In the genomic region with DNA sequence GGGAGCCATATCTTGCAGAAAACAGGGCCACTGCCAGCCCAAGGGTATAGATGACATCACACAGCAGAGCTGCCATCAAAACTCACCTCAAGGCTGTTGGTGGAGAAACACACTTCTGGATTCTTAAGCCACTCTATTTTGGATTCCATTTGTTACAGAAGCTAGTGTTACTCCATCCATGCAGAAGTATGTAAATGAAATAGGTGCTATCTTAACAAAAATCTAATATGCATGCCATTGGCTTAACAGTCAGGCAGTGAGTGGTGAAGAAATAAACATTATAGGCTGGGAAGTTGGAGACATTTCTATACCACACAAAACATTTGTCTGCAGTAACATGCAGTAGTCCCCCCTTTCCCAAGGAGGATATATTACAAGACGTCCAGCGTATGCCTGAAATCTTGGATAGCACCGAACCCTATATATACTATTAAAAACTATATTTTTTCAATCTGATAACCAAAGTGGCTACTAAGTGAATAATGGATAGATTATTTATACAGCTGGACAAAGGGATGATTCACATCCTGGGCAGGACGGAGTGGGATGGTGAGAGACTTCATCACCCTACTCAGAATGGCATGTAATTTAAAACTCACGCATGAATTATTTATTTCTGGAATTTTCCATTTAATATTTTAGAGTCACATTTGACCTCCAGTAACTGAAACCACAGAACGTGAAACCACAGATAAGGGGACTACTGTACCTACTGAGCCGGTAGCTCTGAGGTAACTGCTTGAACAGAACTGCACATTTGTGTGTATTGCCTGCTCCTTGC, we compare ENCODE assay signal across 13 cellular contexts.
DNase-seq lines count a peak whose midpoint lies in the region; ATAC-seq, FAIRE-seq and TF ChIP-seq lines count a peak whose summit lies in the region.
"Had no signal": no experiment of that assay in that cellular context is flagged by ENCODE, and none has a peak within 500 bp of the region (broad histone marks: within the 10 kb centered on the region; RNA-seq: fewer than 3 reads in every experiment).

No MANE protein-coding gene starts in this region.

- no peak for TF ChIP-seq RAD21 in HCT116 (IDR thresholded peaks at IDR 0.05; ENCODE audit: low read depth)

- no peak for TF ChIP-seq CTCF in HCT116 (IDR thresholded peaks at IDR 0.05 in 2 of 3, conservative IDR thresholded peaks at IDR 0.05 in 1 of 3; ENCODE audit: borderline replicate concordance in 1 of 3, insufficient read depth in 1 of 3, low read depth in 2 of 3, low read length in 2 of 3)
- no peak for TF ChIP-seq CTCF in fibroblast of mammary gland (conservative IDR thresholded peaks at IDR 0.05; ENCODE audit: control insufficient read depth, insufficient read depth, low read depth, low read length)

- RAD21 ChIA-PET in HCT116 (lab: Charles Lee; ENCODE audit: low non-redundant PET in 1 of 2, low total read pairs in 2 of 2, uncharacterized antibody in 2 of 2, unreplicated experiment in 2 of 2): no interaction called here

- BruUV-seq in HCT116 (replicated peaks; lab: Mats Ljungman, UMichigan): no TSS peak

- H3K36me3 ChIP-seq in HCT116 (ENCODE audit: control insufficient read depth in 1 of 2, insufficient read depth in 2 of 2, low read length in 2 of 2): no peaks in the 10 kb centered on the region

- no peaks in the 10 kb centered on the region for H4K20me1 ChIP-seq in HCT116 (ENCODE audit: insufficient read depth)

- H3K27ac ChIP-seq in HCT116 (ENCODE audit: low read depth, low read length): no peak overlapping the region

- H3K4me1 ChIP-seq in HCT116 (ENCODE audit: control insufficient read depth in 1 of 2, insufficient read depth in 2 of 2, low read length in 2 of 2): peaks cover 0 to 9% of the 10 kb centered on the region in 2 experiments; a peak in 1 of 4 replicates

- intact Hi-C loops in HCT116 (cut with micrococcal nuclease): no loop called here

- H3K9me3 ChIP-seq in HCT116 (ENCODE audit: control insufficient read depth in 1 of 2, insufficient read depth in 1 of 2, low read depth in 1 of 2, low read length in 2 of 2): no peaks in the 10 kb centered on the region

- no peak for TF ChIP-seq POLR2A in HCT116 (IDR thresholded peaks at IDR 0.05; ENCODE audit: borderline replicate concordance, extremely low read depth, insufficient read depth, insufficient read length)

- peak overlapping the region; percentile 8 for H2AFZ ChIP-seq in HCT116 (ENCODE audit: low read depth, low read length, poor library complexity, severe bottlenecking)

- no peaks in the 10 kb centered on the region for H3K27me3 ChIP-seq in HCT116 (ENCODE audit: insufficient read depth, low read length)

- POLR2A ChIA-PET in HCT116 (lab: Charles Lee): no interaction called here

- H3K4me3 ChIP-seq in HCT116 (replicated peaks in 1 of 2; ENCODE audit: low read depth in 1 of 2, low read length in 2 of 2): no peak overlapping the region
- no peak overlapping the region for H3K4me3 ChIP-seq in fibroblast of mammary gland (ENCODE audit: control insufficient read depth, low read depth, low read length)

- CTCF ChIA-PET in HCT116 (lab: Charles Lee): no interaction called here

- H3K9ac ChIP-seq in HCT116 (ENCODE audit: low read length): no peak overlapping the region

- ATAC-seq in HCT116 (peak; percentile 36), GM21737 (IDR thresholded peaks at IDR 0.05; ENCODE audit: unreplicated experiment) (no peak)
- ATAC-seq: activated CD4-positive, alpha-beta T cell treated with anti-CD3 and anti-CD28 coated beads for 36 hours; Right ventricle myocardium inferior had no signal

- no peaks in the 10 kb centered on the region for H3K79me2 ChIP-seq in HCT116 (ENCODE audit: insufficient read depth, low read length)

- DNase-seq in HCT116 (ENCODE audit: low read depth, low spot score): peak; percentile 3
- peak; percentile 72 to 82 for DNase-seq in SW 1271 (lab: John Stamatoyannopoulos, UW)
- DNase-seq in fibroblast of mammary gland (ENCODE audit: low read depth): peak; percentile 87
- peak; percentile 16 for DNase-seq in urothelium cell line (ENCODE audit: low spot score)
- DNase-seq in NOMO-1 treated with dmso at 0.1 percent for 144 hours (lab: John Stamatoyannopoulos, UW; ENCODE audit: unreplicated experiment): no peak
- DNase-seq in T-helper 2 cell: no peak
- DNase-seq: activated CD4-positive, alpha-beta T cell treated with anti-CD3 and anti-CD28 coated beads for 36 hours; activated naive CD4-positive, alpha-beta T cell treated with anti-CD3 and anti-CD28 coated beads for 36 hours; endodermal cell; NCI-H2171; nephron progenitor cell had no signal

- H3K4me2 ChIP-seq in HCT116 (ENCODE audit: low read length): no peak overlapping the region

- FAIRE-seq in urothelium cell line (lab: Jason Lieb, UNC): no peak

- H3K9me2 ChIP-seq in HCT116 (ENCODE audit: insufficient read depth): no peaks in the 10 kb centered on the region

TF ChIP-seq in HCT116, 20 proteins besides CTCF, POLR2A, EP300 and RAD21:
- TF ChIP-seq SP1 (IDR thresholded peaks at IDR 0.05; ENCODE audit: low read depth) (peak; percentile 29; the same call in 1 of the 2 replicates), ELF1 (IDR thresholded peaks at IDR 0.05; ENCODE audit: borderline replicate concordance, low read depth) (no peak), YY1 (IDR thresholded peaks at IDR 0.05; ENCODE audit: extremely low read depth, insufficient replicate concordance, low read depth, low read length) (no peak), CEBPB (IDR thresholded peaks at IDR 0.05; ENCODE audit: low read depth) (no peak), FOSL1 (IDR thresholded peaks at IDR 0.05; ENCODE audit: low read depth) (peak; percentile 29; the same call in 1 of the 2 replicates)
- TF ChIP-seq, protein P1, sequence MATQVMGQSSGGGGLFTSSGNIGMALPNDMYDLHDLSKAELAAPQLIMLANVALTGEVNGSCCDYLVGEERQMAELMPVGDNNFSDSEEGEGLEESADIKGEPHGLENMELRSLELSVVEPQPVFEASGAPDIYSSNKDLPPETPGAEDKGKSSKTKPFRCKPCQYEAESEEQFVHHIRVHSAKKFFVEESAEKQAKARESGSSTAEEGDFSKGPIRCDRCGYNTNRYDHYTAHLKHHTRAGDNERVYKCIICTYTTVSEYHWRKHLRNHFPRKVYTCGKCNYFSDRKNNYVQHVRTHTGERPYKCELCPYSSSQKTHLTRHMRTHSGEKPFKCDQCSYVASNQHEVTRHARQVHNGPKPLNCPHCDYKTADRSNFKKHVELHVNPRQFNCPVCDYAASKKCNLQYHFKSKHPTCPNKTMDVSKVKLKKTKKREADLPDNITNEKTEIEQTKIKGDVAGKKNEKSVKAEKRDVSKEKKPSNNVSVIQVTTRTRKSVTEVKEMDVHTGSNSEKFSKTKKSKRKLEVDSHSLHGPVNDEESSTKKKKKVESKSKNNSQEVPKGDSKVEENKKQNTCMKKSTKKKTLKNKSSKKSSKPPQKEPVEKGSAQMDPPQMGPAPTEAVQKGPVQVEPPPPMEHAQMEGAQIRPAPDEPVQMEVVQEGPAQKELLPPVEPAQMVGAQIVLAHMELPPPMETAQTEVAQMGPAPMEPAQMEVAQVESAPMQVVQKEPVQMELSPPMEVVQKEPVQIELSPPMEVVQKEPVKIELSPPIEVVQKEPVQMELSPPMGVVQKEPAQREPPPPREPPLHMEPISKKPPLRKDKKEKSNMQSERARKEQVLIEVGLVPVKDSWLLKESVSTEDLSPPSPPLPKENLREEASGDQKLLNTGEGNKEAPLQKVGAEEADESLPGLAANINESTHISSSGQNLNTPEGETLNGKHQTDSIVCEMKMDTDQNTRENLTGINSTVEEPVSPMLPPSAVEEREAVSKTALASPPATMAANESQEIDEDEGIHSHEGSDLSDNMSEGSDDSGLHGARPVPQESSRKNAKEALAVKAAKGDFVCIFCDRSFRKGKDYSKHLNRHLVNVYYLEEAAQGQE (IDR thresholded peaks at IDR 0.05; ENCODE audit: low read depth): no peak

Comparison
In these comparisons a context has a peak if more than half of its experiments do, and no peak if none do; other contexts are left out.
1. DNase-seq: peak in HCT116 (single experiment), SW 1271 (2 of 2), fibroblast of mammary gland (single experiment) and urothelium cell line (single experiment); none in NOMO-1 treated with dmso at 0.1 percent for 144 hours (single experiment) and T-helper 2 cell (0 of 5).